Comparison of ENCODE assay signal across 25 cellular contexts in genomic region chrX:68753218-68753617, GRCh38.
"Had no signal": no experiment of that assay in that cellular context is flagged by ENCODE, and none has a peak within 500 bp of the region (broad histone marks: within the 10 kb centered on the region; RNA-seq: fewer than 3 reads in every experiment).

No MANE protein-coding gene starts in this region.

- H3K4me3 Mint-ChIP-seq: dendritic cell treated with granulocyte-macrophage colony-stimulating factor and Interleukin-4, amounts not matched to agents 40 ng/mL and 50 ng/mL, for 4 days; effector memory CD8-positive, alpha-beta T cell; endodermal cell; mesothelial cell of epicardium had no signal

- DNase-seq: cortex of kidney; effector CD8-positive, alpha-beta T cell; effector memory CD8-positive, alpha-beta T cell; endodermal cell; erythroblast; esophagus squamous epithelium; foreskin fibroblast; foreskin melanocyte; gastrocnemius medialis; glutamatergic neuron; head of caudate nucleus; heart right ventricle; hippocampal formation; kidney; kidney glomerular epithelial cell; left colon; left ventricle myocardium inferior; lower lobe of right lung; mesenchymal stem cell; mucosa of descending colon had no signal

- ATAC-seq: effector memory CD8-positive, alpha-beta T cell; esophagus mucosa; gastrocnemius medialis; heart right ventricle; left colon; left lobe of liver; lower lobe of right lung; mucosa of descending colon had no signal

- H3K9me3 ChIP-seq: esophagus squamous epithelium, gastrocnemius medialis, heart right ventricle, left ventricle myocardium inferior, lower lobe of right lung, mucosa of descending colon had no signal

- H3K4me1 ChIP-seq: esophagus squamous epithelium, gastrocnemius medialis, heart right ventricle, left ventricle myocardium inferior, lower lobe of right lung had no signal

- H3K27ac Mint-ChIP-seq: dendritic cell treated with granulocyte-macrophage colony-stimulating factor and Interleukin-4, amounts not matched to agents 40 ng/mL and 50 ng/mL, for 4 days; effector memory CD8-positive, alpha-beta T cell; endodermal cell; mesothelial cell of epicardium had no signal

- H3K27ac ChIP-seq: epithelial cell of prostate, esophagus squamous epithelium, gastrocnemius medialis, heart right ventricle, left ventricle myocardium inferior, lower lobe of right lung had no signal

- H3K4me1 Mint-ChIP-seq: endodermal cell, mesothelial cell of epicardium had no signal

- H3K36me3 Mint-ChIP-seq: mesothelial cell of epicardium had no signal

- H3K27me3 ChIP-seq: esophagus squamous epithelium, gastrocnemius medialis had no signal

- H3K4me3 ChIP-seq: esophagus squamous epithelium, gastrocnemius medialis, heart right ventricle, left ventricle myocardium inferior, lower lobe of right lung, mucosa of descending colon had no signal

- H3K9me3 Mint-ChIP-seq: dendritic cell treated with granulocyte-macrophage colony-stimulating factor and Interleukin-4, amounts not matched to agents 40 ng/mL and 50 ng/mL, for 4 days; effector memory CD8-positive, alpha-beta T cell had no signal

- H3K36me3 ChIP-seq: esophagus squamous epithelium, gastrocnemius medialis, heart right ventricle, left ventricle myocardium inferior, lower lobe of right lung had no signal
